9 cellular contexts compared by ENCODE assay signal in the genomic region with DNA sequence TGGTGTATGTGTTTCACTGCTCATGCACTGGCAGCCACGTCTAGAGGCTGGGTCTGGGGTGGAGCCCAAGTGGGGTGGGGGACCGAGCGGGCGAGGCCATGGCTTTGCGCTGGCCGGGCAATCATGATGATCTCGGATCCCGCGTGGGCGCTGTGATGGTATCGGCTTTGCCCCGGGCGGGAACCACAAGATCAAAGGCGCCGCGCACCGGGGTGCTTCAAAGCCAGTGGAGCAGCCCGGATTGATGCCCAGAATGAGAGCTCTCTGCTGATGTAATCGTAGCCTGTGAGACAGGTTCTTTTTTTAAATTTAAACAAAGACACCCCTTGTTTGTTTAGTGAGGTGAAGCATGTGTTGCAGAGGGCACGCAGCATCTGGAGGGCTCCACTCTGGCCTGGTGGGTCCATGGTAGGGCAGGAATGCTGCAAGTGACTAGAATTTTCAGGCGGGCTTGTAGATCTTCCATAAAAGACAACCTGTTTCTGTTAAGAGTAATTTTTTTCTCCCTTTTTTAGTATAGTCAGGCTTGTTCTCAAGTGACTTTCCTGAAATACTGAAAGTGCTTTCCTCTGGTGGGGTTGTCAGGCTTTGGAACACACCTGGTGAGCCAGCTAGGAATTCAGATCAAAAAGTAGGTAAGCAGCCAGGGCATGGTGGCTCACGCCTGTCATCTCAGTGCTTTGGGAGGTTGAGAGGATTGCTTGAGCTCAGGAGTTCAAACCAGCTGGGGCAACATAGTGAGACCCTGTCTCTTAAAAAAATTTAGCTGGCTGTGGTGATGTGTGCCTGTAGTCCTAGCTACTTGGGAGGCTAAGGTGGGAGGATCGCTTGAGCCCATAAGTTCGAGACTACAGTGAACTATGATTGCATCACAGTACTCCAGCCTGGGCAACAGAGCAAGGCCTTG. TPM values are rescaled to one million over a fixed set of nuclear protein-coding genes. Genes with fewer than 3 reads are reported as not detected.
DNase-seq lines count a peak whose midpoint lies in the region; ATAC-seq and TF ChIP-seq lines count a peak whose summit lies in the region.
"Had no signal": no experiment of that assay in that cellular context is flagged by ENCODE, and none has a peak within 500 bp of the region (broad histone marks: within the 10 kb centered on the region; RNA-seq: fewer than 3 reads in every experiment).

No MANE protein-coding gene starts in this region.

- H3K27ac Mint-ChIP-seq in chondrocyte (ENCODE audit: unreplicated experiment) (no peak overlapping the region), neural progenitor cell (peak overlapping the region; percentile 88), T-helper 17 cell (no peak overlapping the region)
- no peak overlapping the region for H3K27ac Mint-ChIP-seq in activated T-cell treated with anti-CD3 and anti-CD28 coated beads, Interleukin-2, amount 50 U/mL, for 24 hours
- H3K27ac Mint-ChIP-seq: memory B cell had no signal

- no peak overlapping the region for H3K27ac ChIP-seq in neural progenitor cell

- H3K4me1 ChIP-seq in neural progenitor cell: peaks cover 48% of the 10 kb centered on the region

- H2AFZ ChIP-seq in neural progenitor cell (replicated peaks): no peak overlapping the region

- H3K4me3 ChIP-seq in neural progenitor cell: no peak overlapping the region

- H4K20me1 ChIP-seq in neural progenitor cell (ENCODE audit: low read depth): peaks cover 52% of the 10 kb centered on the region

- DNase-seq in COLO829 (ENCODE audit: low spot score) (peak; percentile 85), NCI-H146 treated with DMSO at 0.1 percent for 48 hours (lab: John Stamatoyannopoulos, UW; ENCODE audit: unreplicated experiment) (peak; percentile 37), chondrocyte (ENCODE audit: low spot score) (peak; percentile 57), neural progenitor cell (ENCODE audit: low spot score) (no peak), T-helper 17 cell (no peak)
- no peak for DNase-seq in activated T-cell treated with anti-CD3 and anti-CD28 coated beads, Interleukin-2, amount 50 U/mL, for 24 hours
- no peak for DNase-seq in activated CD4-positive, alpha-beta T cell treated with anti-CD3 and anti-CD28 coated beads, Interleukin-2, amount 50 U/mL, for 1 hour

- H3K4me3 Mint-ChIP-seq in chondrocyte (ENCODE audit: unreplicated experiment) (no peak overlapping the region), neural progenitor cell (no peak overlapping the region), T-helper 17 cell (no peak overlapping the region)
- no peak overlapping the region for H3K4me3 Mint-ChIP-seq in activated T-cell treated with anti-CD3 and anti-CD28 coated beads, Interleukin-2, amount 50 U/mL, for 24 hours
- H3K4me3 Mint-ChIP-seq: memory B cell had no signal

- no peaks in the 10 kb centered on the region for H3K27me3 ChIP-seq in neural progenitor cell

- peaks cover 13% of the 10 kb centered on the region for H3K4me1 Mint-ChIP-seq in chondrocyte (ENCODE audit: low read depth)
- H3K4me1 Mint-ChIP-seq in neural progenitor cell: peaks cover 82% of the 10 kb centered on the region
- H3K4me1 Mint-ChIP-seq in activated T-cell treated with anti-CD3 and anti-CD28 coated beads, Interleukin-2, amount 50 U/mL, for 24 hours (ENCODE audit: low read depth): peaks cover 8% of the 10 kb centered on the region
- peaks cover 2% of the 10 kb centered on the region for H3K4me1 Mint-ChIP-seq in T-helper 17 cell

- TF ChIP-seq CTCF in chondrocyte (IDR thresholded peaks at IDR 0.05) (no peak), neural progenitor cell (IDR thresholded peaks at IDR 0.05) (no peak)

- H3K27me3 Mint-ChIP-seq in chondrocyte (ENCODE audit: low read depth) (no peaks in the 10 kb centered on the region), neural progenitor cell (ENCODE audit: insufficient read depth, low read depth) (peaks cover 5% of the 10 kb centered on the region), T-helper 17 cell (peaks cover 34% of the 10 kb centered on the region)
- H3K27me3 Mint-ChIP-seq in activated T-cell treated with anti-CD3 and anti-CD28 coated beads, Interleukin-2, amount 50 U/mL, for 24 hours: peaks cover 66% of the 10 kb centered on the region

- H3K9me3 ChIP-seq in neural progenitor cell (ENCODE audit: low read depth) (no peaks in the 10 kb centered on the region), T-helper 17 cell (ENCODE audit: control insufficient read depth, low read length, poor library complexity, severe bottlenecking) (no peaks in the 10 kb centered on the region)

- peaks cover 95% of the 10 kb centered on the region for H3K79me2 ChIP-seq in neural progenitor cell (ENCODE audit: low read depth)

- H3K36me3 ChIP-seq in neural progenitor cell: no peaks in the 10 kb centered on the region

- H3K9me3 Mint-ChIP-seq in chondrocyte (ENCODE audit: low read depth) (no peaks in the 10 kb centered on the region), neural progenitor cell (no peaks in the 10 kb centered on the region)
- no peaks in the 10 kb centered on the region for H3K9me3 Mint-ChIP-seq in activated T-cell treated with anti-CD3 and anti-CD28 coated beads, Interleukin-2, amount 50 U/mL, for 24 hours
- H3K9me3 Mint-ChIP-seq: memory B cell had no signal

- ATAC-seq in GM21717 (IDR thresholded peaks at IDR 0.05; ENCODE audit: unreplicated experiment) (no peak), T-helper 17 cell (no peak)

- H3K4me2 ChIP-seq in neural progenitor cell: no peak overlapping the region

- H3F3A ChIP-seq in neural progenitor cell (ENCODE audit: low read depth): peaks cover 6% of the 10 kb centered on the region

- H3K9ac ChIP-seq in neural progenitor cell: no peak overlapping the region

- no peaks in the 10 kb centered on the region for H3K36me3 Mint-ChIP-seq in chondrocyte (ENCODE audit: low read depth)
- H3K36me3 Mint-ChIP-seq in neural progenitor cell: peaks cover 23% of the 10 kb centered on the region
- no peaks in the 10 kb centered on the region for H3K36me3 Mint-ChIP-seq in activated T-cell treated with anti-CD3 and anti-CD28 coated beads, Interleukin-2, amount 50 U/mL, for 24 hours (ENCODE audit: low read depth)
- H3K36me3 Mint-ChIP-seq in T-helper 17 cell (ENCODE audit: low read depth): no peaks in the 10 kb centered on the region
- H3K36me3 Mint-ChIP-seq: memory B cell had no signal

RNA-seq across cellular contexts. Expression of gene ZNRF3, which starts 40.7 kb away (rescaled TPM):
- 6.7 to 7.7 TPM (median 6.7 TPM) in 3 replicates for total RNA-seq in chondrocyte
- 4.1 and 12.0 TPM in 2 replicates for total RNA-seq in neural progenitor cell (ENCODE audit: low replicate concordance)
- under 1 TPM; 0.31 to 0.72 TPM for total RNA-seq in T-helper 17 cell

Comparison
In these comparisons a context has a peak if more than half of its experiments do, and no peak if none do; other contexts are left out.
1. DNase-seq: peak in COLO829 (single experiment), NCI-H146 treated with DMSO at 0.1 percent for 48 hours (single experiment) and chondrocyte (single experiment); none in neural progenitor cell (single experiment), activated T-cell treated with anti-CD3 and anti-CD28 coated beads, Interleukin-2, amount 50 U/mL, for 24 hours (single experiment), T-helper 17 cell (0 of 3) and activated CD4-positive, alpha-beta T cell treated with anti-CD3 and anti-CD28 coated beads, Interleukin-2, amount 50 U/mL, for 1 hour (single experiment).